1 cellular context compared by ENCODE assay signal in the genomic region with DNA sequence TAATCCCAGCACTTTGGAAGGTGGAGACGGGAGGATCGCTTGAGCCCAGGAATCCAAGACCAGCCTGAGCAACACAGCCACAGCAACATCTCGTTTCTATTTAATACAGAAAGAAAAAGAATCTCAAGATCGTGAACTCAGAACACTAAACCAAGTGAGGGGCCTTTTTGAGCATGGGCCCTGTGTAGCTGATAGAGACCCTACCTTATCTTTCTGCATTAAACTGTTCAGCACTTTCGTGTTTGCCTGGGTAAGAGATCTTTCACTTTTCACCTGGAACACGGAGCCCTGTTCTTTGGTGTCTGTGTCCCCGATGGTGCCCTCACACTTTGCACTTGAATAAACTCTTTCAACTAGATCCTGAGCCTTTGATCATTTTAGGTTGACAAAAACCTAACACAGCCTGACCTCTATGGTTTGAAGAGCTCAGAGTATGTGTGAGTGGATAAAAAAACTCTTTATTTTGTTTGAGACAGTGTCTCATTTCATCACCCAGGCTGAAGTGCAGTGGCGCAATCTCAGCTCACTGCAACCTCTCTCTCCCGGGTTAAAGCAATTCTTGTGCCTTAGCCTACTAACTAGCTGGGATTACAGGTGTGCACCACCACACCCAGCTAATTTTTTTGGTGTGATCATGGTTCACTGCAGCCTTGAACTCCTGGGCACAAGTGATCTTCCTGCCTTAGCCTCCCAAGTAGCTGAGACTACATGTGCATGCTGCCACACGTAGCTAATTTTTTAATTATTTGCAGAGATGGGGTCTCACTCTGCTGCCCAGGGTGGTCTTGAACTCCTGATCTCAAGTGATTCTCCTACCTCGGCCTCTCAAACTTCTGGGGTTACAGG.
TF ChIP-seq lines count a peak whose summit lies in the region.

No MANE protein-coding gene starts in this region.

TF ChIP-seq in HepG2, 621 proteins besides CTCF, POLR2A, EP300 and RAD21 (continued from another document and continues in another):
- TF ChIP-seq, protein P1, sequence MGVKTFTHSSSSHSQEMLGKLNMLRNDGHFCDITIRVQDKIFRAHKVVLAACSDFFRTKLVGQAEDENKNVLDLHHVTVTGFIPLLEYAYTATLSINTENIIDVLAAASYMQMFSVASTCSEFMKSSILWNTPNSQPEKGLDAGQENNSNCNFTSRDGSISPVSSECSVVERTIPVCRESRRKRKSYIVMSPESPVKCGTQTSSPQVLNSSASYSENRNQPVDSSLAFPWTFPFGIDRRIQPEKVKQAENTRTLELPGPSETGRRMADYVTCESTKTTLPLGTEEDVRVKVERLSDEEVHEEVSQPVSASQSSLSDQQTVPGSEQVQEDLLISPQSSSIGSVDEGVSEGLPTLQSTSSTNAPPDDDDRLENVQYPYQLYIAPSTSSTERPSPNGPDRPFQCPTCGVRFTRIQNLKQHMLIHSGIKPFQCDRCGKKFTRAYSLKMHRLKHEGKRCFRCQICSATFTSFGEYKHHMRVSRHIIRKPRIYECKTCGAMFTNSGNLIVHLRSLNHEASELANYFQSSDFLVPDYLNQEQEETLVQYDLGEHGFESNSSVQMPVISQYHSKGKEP (CRISPR knock-in tag; IDR thresholded peaks at IDR 0.05): no peak
- 0 out of 2 replicates have a peak, but pooled peaks have one; percentile 51 for TF ChIP-seq ZNF713 (CRISPR knock-in tag; IDR thresholded peaks at IDR 0.05)
- TF ChIP-seq, protein P2, sequence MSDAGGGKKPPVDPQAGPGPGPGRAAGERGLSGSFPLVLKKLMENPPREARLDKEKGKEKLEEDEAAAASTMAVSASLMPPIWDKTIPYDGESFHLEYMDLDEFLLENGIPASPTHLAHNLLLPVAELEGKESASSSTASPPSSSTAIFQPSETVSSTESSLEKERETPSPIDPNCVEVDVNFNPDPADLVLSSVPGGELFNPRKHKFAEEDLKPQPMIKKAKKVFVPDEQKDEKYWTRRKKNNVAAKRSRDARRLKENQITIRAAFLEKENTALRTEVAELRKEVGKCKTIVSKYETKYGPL (CRISPR knock-in tag; IDR thresholded peaks at IDR 0.05): peak; percentile 14; the same call in 1 of the 2 replicates
- TF ChIP-seq, protein P3, sequence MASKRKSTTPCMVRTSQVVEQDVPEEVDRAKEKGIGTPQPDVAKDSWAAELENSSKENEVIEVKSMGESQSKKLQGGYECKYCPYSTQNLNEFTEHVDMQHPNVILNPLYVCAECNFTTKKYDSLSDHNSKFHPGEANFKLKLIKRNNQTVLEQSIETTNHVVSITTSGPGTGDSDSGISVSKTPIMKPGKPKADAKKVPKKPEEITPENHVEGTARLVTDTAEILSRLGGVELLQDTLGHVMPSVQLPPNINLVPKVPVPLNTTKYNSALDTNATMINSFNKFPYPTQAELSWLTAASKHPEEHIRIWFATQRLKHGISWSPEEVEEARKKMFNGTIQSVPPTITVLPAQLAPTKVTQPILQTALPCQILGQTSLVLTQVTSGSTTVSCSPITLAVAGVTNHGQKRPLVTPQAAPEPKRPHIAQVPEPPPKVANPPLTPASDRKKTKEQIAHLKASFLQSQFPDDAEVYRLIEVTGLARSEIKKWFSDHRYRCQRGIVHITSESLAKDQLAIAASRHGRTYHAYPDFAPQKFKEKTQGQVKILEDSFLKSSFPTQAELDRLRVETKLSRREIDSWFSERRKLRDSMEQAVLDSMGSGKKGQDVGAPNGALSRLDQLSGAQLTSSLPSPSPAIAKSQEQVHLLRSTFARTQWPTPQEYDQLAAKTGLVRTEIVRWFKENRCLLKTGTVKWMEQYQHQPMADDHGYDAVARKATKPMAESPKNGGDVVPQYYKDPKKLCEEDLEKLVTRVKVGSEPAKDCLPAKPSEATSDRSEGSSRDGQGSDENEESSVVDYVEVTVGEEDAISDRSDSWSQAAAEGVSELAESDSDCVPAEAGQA (IDR thresholded peaks at IDR 0.05; ENCODE audit: low read depth): peak; percentile 75; the same call in 1 of the 2 replicates
- TF ChIP-seq, protein P3 (CRISPR knock-in tag; IDR thresholded peaks at IDR 0.05; ENCODE audit: borderline replicate concordance): no peak; the same call in 1 of the 2 replicates
- 0 out of 2 replicates have a peak, but pooled peaks have one; percentile 16 for TF ChIP-seq SMAD9 (CRISPR knock-in tag; IDR thresholded peaks at IDR 0.05)
- TF ChIP-seq MAZ (IDR thresholded peaks at IDR 0.05; ENCODE audit: borderline replicate concordance, low read depth, low read length): no peak
- TF ChIP-seq MAZ (CRISPR knock-in tag; IDR thresholded peaks at IDR 0.05; ENCODE audit: low read depth): peak; percentile 59; the same call in 1 of the 2 replicates
- no peak for TF ChIP-seq U2AF2 (IDR thresholded peaks at IDR 0.05; ENCODE audit: low read depth, low read length)
- TF ChIP-seq, protein P4, sequence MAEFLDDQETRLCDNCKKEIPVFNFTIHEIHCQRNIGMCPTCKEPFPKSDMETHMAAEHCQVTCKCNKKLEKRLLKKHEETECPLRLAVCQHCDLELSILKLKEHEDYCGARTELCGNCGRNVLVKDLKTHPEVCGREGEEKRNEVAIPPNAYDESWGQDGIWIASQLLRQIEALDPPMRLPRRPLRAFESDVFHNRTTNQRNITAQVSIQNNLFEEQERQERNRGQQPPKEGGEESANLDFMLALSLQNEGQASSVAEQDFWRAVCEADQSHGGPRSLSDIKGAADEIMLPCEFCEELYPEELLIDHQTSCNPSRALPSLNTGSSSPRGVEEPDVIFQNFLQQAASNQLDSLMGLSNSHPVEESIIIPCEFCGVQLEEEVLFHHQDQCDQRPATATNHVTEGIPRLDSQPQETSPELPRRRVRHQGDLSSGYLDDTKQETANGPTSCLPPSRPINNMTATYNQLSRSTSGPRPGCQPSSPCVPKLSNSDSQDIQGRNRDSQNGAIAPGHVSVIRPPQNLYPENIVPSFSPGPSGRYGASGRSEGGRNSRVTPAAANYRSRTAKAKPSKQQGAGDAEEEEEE (CRISPR knock-in tag; IDR thresholded peaks at IDR 0.05; ENCODE audit: borderline replicate concordance): no peak; the same call in 1 of the 2 replicates
- no peak for TF ChIP-seq SCMH1 (CRISPR knock-in tag; IDR thresholded peaks at IDR 0.05; ENCODE audit: borderline replicate concordance)
- TF ChIP-seq BORCS8-MEF2B (CRISPR knock-in tag; IDR thresholded peaks at IDR 0.05): peak; percentile 74
- 0 out of 2 replicates have a peak, but pooled peaks have one; percentile 46 for TF ChIP-seq RBFOX2 (IDR thresholded peaks at IDR 0.05; ENCODE audit: low read depth, low read length)
- TF ChIP-seq NFKB2 (CRISPR knock-in tag; IDR thresholded peaks at IDR 0.05; ENCODE audit: borderline replicate concordance): no peak
- TF ChIP-seq ZNF367 (CRISPR knock-in tag; IDR thresholded peaks at IDR 0.05; ENCODE audit: borderline replicate concordance): no peak
- TF ChIP-seq ARNT2 (CRISPR knock-in tag; IDR thresholded peaks at IDR 0.05; ENCODE audit: low read depth): peak; percentile 74; the same call in 1 of the 2 replicates
- TF ChIP-seq ZNF484 (CRISPR knock-in tag; IDR thresholded peaks at IDR 0.05; ENCODE audit: borderline replicate concordance, low read depth): no peak
- TF ChIP-seq FOXC1 (CRISPR knock-in tag; IDR thresholded peaks at IDR 0.05; ENCODE audit: borderline replicate concordance): peak; percentile 75; the same call in 1 of the 2 replicates
- TF ChIP-seq, protein P5, sequence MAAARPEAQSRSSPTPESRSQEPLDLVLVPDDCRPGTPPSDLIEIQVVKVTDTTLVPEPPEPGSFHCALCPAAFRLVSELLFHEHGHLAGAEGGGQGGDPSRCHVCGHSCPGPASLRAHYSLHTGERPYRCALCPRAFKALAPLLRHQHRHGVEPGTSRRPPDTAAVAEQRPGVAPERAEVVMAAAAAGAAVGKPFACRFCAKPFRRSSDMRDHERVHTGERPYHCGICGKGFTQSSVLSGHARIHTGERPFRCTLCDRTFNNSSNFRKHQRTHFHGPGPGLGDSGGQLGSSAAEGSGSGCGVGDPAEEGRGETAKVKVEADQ (CRISPR knock-in tag; IDR thresholded peaks at IDR 0.05; ENCODE audit: borderline replicate concordance): no peak
- peak; percentile 98 for TF ChIP-seq ZNF703 (CRISPR knock-in tag; IDR thresholded peaks at IDR 0.05; ENCODE audit: borderline replicate concordance)
- 0 out of 2 replicates have a peak, but pooled peaks have one; percentile 38 for TF ChIP-seq KDM5B (CRISPR knock-in tag; IDR thresholded peaks at IDR 0.05; ENCODE audit: borderline replicate concordance)
- peak; percentile 98 for TF ChIP-seq SIX4 (CRISPR knock-in tag; IDR thresholded peaks at IDR 0.05)
- TF ChIP-seq ZNF143 (CRISPR knock-in tag; IDR thresholded peaks at IDR 0.05): no peak; the same call in 1 of the 2 replicates
- peak; percentile 94; the same call in 1 of the 2 replicates for TF ChIP-seq RXRA (CRISPR knock-in tag; IDR thresholded peaks at IDR 0.05)
- TF ChIP-seq, protein P6, sequence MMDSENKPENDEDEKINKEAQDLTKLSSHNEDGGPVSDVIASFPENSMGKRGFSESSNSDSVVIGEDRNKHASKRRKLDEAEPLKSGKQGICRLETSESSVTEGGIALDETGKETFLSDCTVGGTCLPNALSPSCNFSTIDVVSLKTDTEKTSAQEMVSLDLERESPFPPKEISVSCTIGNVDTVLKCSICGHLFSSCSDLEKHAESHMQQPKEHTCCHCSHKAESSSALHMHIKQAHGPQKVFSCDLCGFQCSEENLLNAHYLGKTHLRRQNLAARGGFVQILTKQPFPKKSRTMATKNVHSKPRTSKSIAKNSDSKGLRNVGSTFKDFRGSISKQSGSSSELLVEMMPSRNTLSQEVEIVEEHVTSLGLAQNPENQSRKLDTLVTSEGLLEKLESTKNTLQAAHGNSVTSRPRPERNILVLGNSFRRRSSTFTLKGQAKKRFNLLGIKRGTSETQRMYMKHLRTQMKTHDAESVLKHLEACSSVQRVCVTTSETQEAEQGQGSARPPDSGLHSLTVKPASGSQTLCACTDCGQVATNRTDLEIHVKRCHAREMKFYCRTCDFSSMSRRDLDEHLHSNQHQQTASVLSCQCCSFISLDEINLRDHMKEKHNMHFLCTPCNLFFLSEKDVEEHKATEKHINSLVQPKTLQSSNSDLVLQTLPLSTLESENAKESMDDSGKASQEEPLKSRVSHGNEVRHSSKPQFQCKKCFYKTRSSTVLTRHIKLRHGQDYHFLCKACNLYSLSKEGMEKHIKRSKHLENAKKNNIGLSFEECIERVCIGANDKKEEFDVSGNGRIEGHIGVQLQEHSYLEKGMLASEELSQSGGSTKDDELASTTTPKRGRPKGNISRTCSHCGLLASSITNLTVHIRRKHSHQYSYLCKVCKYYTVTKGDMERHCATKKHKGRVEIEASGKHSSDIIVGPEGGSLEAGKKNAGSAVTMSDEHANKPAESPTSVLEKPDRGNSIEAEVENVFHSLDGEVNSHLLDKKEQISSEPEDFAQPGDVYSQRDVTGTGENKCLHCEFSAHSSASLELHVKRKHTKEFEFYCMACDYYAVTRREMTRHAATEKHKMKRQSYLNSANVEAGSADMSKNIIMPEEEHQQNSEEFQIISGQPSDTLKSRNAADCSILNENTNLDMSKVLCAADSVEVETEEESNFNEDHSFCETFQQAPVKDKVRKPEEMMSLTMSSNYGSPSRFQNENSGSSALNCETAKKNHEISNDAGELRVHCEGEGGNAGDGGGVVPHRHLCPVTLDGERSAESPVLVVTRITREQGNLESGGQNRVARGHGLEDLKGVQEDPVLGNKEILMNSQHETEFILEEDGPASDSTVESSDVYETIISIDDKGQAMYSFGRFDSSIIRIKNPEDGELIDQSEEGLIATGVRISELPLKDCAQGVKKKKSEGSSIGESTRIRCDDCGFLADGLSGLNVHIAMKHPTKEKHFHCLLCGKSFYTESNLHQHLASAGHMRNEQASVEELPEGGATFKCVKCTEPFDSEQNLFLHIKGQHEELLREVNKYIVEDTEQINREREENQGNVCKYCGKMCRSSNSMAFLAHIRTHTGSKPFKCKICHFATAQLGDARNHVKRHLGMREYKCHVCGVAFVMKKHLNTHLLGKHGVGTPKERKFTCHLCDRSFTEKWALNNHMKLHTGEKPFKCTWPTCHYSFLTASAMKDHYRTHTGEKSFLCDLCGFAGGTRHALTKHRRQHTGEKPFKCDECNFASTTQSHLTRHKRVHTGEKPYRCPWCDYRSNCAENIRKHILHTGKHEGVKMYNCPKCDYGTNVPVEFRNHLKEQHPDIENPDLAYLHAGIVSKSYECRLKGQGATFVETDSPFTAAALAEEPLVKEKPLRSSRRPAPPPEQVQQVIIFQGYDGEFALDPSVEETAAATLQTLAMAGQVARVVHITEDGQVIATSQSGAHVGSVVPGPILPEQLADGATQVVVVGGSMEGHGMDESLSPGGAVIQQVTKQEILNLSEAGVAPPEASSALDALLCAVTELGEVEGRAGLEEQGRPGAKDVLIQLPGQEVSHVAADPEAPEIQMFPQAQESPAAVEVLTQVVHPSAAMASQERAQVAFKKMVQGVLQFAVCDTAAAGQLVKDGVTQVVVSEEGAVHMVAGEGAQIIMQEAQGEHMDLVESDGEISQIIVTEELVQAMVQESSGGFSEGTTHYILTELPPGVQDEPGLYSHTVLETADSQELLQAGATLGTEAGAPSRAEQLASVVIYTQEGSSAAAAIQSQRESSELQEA (CRISPR knock-in tag; IDR thresholded peaks at IDR 0.05; ENCODE audit: not compliant biosample characterization): no peak
- 0 out of 2 replicates have a peak, but pooled peaks have one; percentile 34 for TF ChIP-seq ZKSCAN1 (IDR thresholded peaks at IDR 0.05; ENCODE audit: low read length)
- peak; percentile 96 for TF ChIP-seq ZSCAN29 (CRISPR knock-in tag; conservative IDR thresholded peaks at IDR 0.05)
- no peak for TF ChIP-seq ZNF577 (CRISPR knock-in tag; IDR thresholded peaks at IDR 0.05; ENCODE audit: borderline replicate concordance, low read depth)
- TF ChIP-seq HNRNPL (IDR thresholded peaks at IDR 0.05; ENCODE audit: low read depth, low read length): no peak
- TF ChIP-seq NFE2L2 (IDR thresholded peaks at IDR 0.05; ENCODE audit: low read length): no peak
- no peak for TF ChIP-seq FOXM1 (CRISPR knock-in tag; IDR thresholded peaks at IDR 0.05)
- TF ChIP-seq CHCHD3 (CRISPR knock-in tag; IDR thresholded peaks at IDR 0.05): no peak
- peak; percentile 73; the same call in 1 of the 2 replicates for TF ChIP-seq ARNTL (CRISPR knock-in tag; IDR thresholded peaks at IDR 0.05)
- peak; percentile 61; the same call in 1 of the 2 replicates for TF ChIP-seq DMAP1 (CRISPR knock-in tag; IDR thresholded peaks at IDR 0.05)
- TF ChIP-seq ZNF644 (CRISPR knock-in tag; IDR thresholded peaks at IDR 0.05; ENCODE audit: low read depth): peak; percentile 87; the same call in 1 of the 2 replicates
